ENCODE assay signal across 13 cellular contexts in the genomic region with DNA sequence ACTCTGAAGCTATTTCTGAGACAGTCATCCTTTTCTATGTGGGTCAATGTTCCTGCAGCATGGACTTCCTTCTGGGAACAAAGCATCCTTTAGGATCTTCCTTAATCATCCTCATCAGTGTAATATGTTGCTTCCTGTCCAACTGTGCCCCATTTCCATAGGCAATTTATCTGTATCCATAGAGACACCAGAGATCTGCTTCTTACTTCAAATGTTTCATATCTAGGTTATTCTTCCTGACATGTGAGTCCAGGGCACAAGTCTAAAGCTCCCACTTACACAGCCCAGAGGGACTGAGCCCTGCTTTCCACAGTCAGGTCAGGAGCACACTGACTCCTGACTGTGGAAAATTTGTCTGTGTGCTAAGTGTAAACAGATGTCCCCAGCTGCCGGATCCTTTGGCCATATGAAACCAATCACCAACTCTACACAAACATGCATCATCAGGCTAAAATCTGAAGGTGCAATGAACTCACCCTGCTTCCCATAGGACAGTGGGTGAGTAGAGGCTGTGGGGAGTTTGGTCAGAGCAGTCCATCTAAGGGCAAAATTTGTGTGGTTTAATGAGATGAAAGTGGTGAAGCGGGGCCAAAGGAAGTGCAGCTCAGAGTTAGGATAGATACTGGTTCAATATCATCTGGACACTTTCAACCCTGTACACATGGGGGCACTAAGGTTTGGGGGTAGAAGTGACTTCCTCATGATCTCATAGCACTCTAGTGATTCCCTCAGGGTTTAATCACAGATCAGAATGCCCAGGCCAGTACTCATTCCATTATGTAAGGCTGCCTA.
DNase-seq lines count a peak whose midpoint lies in the region; TF ChIP-seq lines count a peak whose summit lies in the region.
"Had no signal": no experiment of that assay in that cellular context is flagged by ENCODE, and none has a peak within 500 bp of the region (broad histone marks: within the 10 kb centered on the region; RNA-seq: fewer than 3 reads in every experiment).

No MANE protein-coding gene starts in this region.

- H3K4me2 ChIP-seq in fibroblast of lung (ENCODE audit: extremely low read depth, insufficient read depth, low read length), result peak overlapping the region; percentile 37

- no peak overlapping the region for H3K9ac ChIP-seq in fibroblast of lung (ENCODE audit: insufficient read depth, low read length)

- no peak overlapping the region for H2AFZ ChIP-seq in fibroblast of lung (ENCODE audit: low read length)

- no peaks in the 10 kb centered on the region for H3K27me3 Mint-ChIP-seq in nephron progenitor cell (ENCODE audit: low read depth, poor library complexity)

- no peaks in the 10 kb centered on the region for H3K27me3 ChIP-seq in fibroblast of lung (ENCODE audit: control insufficient read depth, insufficient read depth, low read length)

- DNase-seq in COLO668 (lab: John Stamatoyannopoulos, UW; ENCODE audit: unreplicated experiment) (peak; percentile 31), M059J (ENCODE audit: low read depth) (peak; percentile 70), fibroblast of lung (ENCODE audit: low read depth in 2 of 2) (peak; percentile 69 to 87), nephron progenitor cell (no peak), mucosa of gallbladder (ENCODE audit: low spot score) (no peak), NCI-H1092 treated with DMSO at 0.1 percent for 48 hours (lab: John Stamatoyannopoulos, UW) (no peak), SW480 (ENCODE audit: low spot score) (no peak)
- no peak for DNase-seq in activated CD4-positive, CD25-positive, alpha-beta regulatory T cell (lab: John Stamatoyannopoulos, UW)
- DNase-seq: activated T-cell treated with anti-CD3 and anti-CD28 coated beads, Interleukin-2, amount 50 U/mL, for 1 hour; head of caudate nucleus; NCI-H146 had no signal

- H3K4me3 Mint-ChIP-seq in nephron progenitor cell, result no peak overlapping the region
- H3K4me3 Mint-ChIP-seq: stimulated activated effector memory CD8-positive, alpha-beta T cell treated with anti-CD3 and anti-CD28 coated beads, Interleukin-12 subunit alpha, Interleukin-12 subunit beta, amount 100 ng/mL, for 72 hours had no signal

- TF ChIP-seq CTCF in fibroblast of lung (conservative IDR thresholded peaks at IDR 0.05 in 1 of 2, IDR thresholded peaks at IDR 0.05 in 1 of 2; ENCODE audit: low read depth in 1 of 2, low read length in 2 of 2) (no peak), nephron progenitor cell (IDR thresholded peaks at IDR 0.05) (no peak)

- peaks cover 21% of the 10 kb centered on the region for H3K4me1 ChIP-seq in fibroblast of lung (ENCODE audit: control insufficient read depth, extremely low read depth, insufficient read depth, low read length)

- H3K27ac ChIP-seq in fibroblast of lung (ENCODE audit: insufficient read depth, low read length), result peak overlapping the region; percentile 3
- H3K27ac ChIP-seq: VCaP had no signal

- no peaks in the 10 kb centered on the region for H3K9me3 ChIP-seq in fibroblast of lung (ENCODE audit: control insufficient read depth, insufficient read depth, low read depth, low read length)

- no peaks in the 10 kb centered on the region for H3K36me3 ChIP-seq in fibroblast of lung (ENCODE audit: control insufficient read depth, insufficient read depth, low read length)

- no peak overlapping the region for H3K4me3 ChIP-seq in fibroblast of lung (replicated peaks in 1 of 4; ENCODE audit: control extremely low read depth in 1 of 4, insufficient read depth in 1 of 4, low read depth in 3 of 4, low read length in 4 of 4)

- H4K20me1 ChIP-seq in fibroblast of lung (ENCODE audit: control insufficient read depth, extremely low read depth, insufficient read depth, low read length), result no peaks in the 10 kb centered on the region

- H3K36me3 Mint-ChIP-seq in nephron progenitor cell (ENCODE audit: low read depth), result no peaks in the 10 kb centered on the region
- H3K36me3 Mint-ChIP-seq: stimulated activated effector memory CD8-positive, alpha-beta T cell treated with anti-CD3 and anti-CD28 coated beads, Interleukin-12 subunit alpha, Interleukin-12 subunit beta, amount 100 ng/mL, for 72 hours had no signal

- peak overlapping the region; percentile 77 for H3K27ac Mint-ChIP-seq in nephron progenitor cell
- H3K27ac Mint-ChIP-seq: stimulated activated effector memory CD8-positive, alpha-beta T cell treated with anti-CD3 and anti-CD28 coated beads, Interleukin-12 subunit alpha, Interleukin-12 subunit beta, amount 100 ng/mL, for 72 hours had no signal

- H3K4me1 Mint-ChIP-seq in nephron progenitor cell, result peaks cover 18% of the 10 kb centered on the region

- H3K79me2 ChIP-seq in fibroblast of lung (ENCODE audit: control insufficient read depth, insufficient read depth, low read length), result no peaks in the 10 kb centered on the region

- no peaks in the 10 kb centered on the region for H3K9me3 Mint-ChIP-seq in nephron progenitor cell
- H3K9me3 Mint-ChIP-seq: stimulated activated effector memory CD8-positive, alpha-beta T cell treated with anti-CD3 and anti-CD28 coated beads, Interleukin-12 subunit alpha, Interleukin-12 subunit beta, amount 100 ng/mL, for 72 hours had no signal

Comparison
In these comparisons a context has a peak if more than half of its experiments do, and no peak if none do; other contexts are left out.
1. DNase-seq: peak in COLO668 (single experiment), M059J (single experiment) and fibroblast of lung (2 of 2); none in nephron progenitor cell (single experiment), mucosa of gallbladder (single experiment), NCI-H1092 treated with DMSO at 0.1 percent for 48 hours (single experiment), SW480 (single experiment) and activated CD4-positive, CD25-positive, alpha-beta regulatory T cell (0 of 4).